Comparison of ENCODE assay signal across 1 cellular context in the genomic region with DNA sequence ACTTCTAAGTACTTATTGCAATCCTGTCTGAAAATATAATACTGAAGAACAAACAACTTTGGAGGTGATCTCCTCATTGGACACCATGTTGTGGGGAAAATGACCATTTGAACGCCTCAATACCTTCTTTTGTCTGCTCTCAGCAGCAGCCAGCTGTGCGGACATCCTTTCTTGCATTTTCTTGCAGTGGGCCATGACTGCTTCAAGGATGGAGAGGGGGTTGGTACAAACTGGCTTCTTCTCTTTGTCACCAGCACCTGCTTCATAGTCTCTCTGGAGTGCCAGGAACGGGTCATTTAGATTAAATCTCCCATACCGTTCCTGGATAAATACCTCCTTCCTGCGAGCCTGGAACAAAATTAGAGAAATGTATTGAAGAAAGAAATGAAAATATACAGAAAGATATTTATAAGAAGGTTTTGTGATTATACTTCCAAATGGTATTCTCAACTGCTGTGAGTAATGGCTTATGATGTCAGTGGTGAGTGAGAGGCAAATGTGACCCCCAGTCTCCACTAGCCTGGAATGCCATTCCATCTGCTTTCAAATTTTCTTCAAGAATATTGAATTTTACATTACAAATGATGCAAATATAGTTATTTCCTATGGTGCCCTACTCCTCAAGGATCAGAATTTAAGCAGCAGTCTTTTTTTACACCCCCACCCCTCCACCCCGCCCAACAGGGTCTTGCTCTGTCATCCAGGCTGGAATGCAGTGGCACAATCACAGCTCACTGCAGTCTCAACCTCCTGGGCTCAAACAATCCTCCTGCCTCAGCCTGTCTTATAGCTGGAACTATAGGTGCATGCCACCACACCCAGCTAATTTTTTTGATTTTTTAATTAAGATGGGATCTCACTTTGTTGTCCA.
TF ChIP-seq lines count a peak whose summit lies in the region.

No MANE protein-coding gene starts in this region.

TF ChIP-seq in WTC11, 78 proteins besides CTCF, POLR2A, EP300 and RAD21 (continued from another document):
- TF ChIP-seq SOX15 (CRISPR knock-in tag; IDR thresholded peaks at IDR 0.05) (no peak), ATF1 (CRISPR knock-in tag; IDR thresholded peaks at IDR 0.05) (no peak), JUN (CRISPR knock-in tag; IDR thresholded peaks at IDR 0.05) (no peak), FOXJ3 (CRISPR knock-in tag; IDR thresholded peaks at IDR 0.05; ENCODE audit: borderline replicate concordance) (no peak), MYBL2 (CRISPR knock-in tag; IDR thresholded peaks at IDR 0.05) (no peak), ZNF219 (CRISPR knock-in tag; IDR thresholded peaks at IDR 0.05; ENCODE audit: borderline replicate concordance) (no peak), NFYB (CRISPR knock-in tag; conservative IDR thresholded peaks at IDR 0.05; ENCODE audit: low read depth) (no peak), NFATC4 (CRISPR knock-in tag; IDR thresholded peaks at IDR 0.05) (no peak), ZNF425 (CRISPR knock-in tag; conservative IDR thresholded peaks at IDR 0.05) (0 out of 2 replicates have a peak, but pooled peaks have one; percentile 44), ZNF263 (CRISPR knock-in tag; IDR thresholded peaks at IDR 0.05; ENCODE audit: low read depth) (no peak), EMX1 (CRISPR knock-in tag; IDR thresholded peaks at IDR 0.05) (peak; percentile 33; the same call in 1 of the 2 replicates), ZBTB21 (CRISPR knock-in tag; IDR thresholded peaks at IDR 0.05; ENCODE audit: borderline replicate concordance) (no peak), ZNF671 (CRISPR knock-in tag; IDR thresholded peaks at IDR 0.05) (0 out of 2 replicates have a peak, but pooled peaks have one; percentile 50), KAT7 (CRISPR knock-in tag; IDR thresholded peaks at IDR 0.05; ENCODE audit: borderline replicate concordance) (no peak)
- TF ChIP-seq, protein P1, sequence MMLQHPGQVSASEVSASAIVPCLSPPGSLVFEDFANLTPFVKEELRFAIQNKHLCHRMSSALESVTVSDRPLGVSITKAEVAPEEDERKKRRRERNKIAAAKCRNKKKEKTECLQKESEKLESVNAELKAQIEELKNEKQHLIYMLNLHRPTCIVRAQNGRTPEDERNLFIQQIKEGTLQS (CRISPR knock-in tag; conservative IDR thresholded peaks at IDR 0.05) = no peak
- TF ChIP-seq, protein P2, sequence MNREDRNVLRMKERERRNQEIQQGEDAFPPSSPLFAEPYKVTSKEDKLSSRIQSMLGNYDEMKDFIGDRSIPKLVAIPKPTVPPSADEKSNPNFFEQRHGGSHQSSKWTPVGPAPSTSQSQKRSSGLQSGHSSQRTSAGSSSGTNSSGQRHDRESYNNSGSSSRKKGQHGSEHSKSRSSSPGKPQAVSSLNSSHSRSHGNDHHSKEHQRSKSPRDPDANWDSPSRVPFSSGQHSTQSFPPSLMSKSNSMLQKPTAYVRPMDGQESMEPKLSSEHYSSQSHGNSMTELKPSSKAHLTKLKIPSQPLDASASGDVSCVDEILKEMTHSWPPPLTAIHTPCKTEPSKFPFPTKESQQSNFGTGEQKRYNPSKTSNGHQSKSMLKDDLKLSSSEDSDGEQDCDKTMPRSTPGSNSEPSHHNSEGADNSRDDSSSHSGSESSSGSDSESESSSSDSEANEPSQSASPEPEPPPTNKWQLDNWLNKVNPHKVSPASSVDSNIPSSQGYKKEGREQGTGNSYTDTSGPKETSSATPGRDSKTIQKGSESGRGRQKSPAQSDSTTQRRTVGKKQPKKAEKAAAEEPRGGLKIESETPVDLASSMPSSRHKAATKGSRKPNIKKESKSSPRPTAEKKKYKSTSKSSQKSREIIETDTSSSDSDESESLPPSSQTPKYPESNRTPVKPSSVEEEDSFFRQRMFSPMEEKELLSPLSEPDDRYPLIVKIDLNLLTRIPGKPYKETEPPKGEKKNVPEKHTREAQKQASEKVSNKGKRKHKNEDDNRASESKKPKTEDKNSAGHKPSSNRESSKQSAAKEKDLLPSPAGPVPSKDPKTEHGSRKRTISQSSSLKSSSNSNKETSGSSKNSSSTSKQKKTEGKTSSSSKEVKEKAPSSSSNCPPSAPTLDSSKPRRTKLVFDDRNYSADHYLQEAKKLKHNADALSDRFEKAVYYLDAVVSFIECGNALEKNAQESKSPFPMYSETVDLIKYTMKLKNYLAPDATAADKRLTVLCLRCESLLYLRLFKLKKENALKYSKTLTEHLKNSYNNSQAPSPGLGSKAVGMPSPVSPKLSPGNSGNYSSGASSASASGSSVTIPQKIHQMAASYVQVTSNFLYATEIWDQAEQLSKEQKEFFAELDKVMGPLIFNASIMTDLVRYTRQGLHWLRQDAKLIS (CRISPR knock-in tag; IDR thresholded peaks at IDR 0.05; ENCODE audit: borderline replicate concordance) = no peak
- TF ChIP-seq, protein P3, sequence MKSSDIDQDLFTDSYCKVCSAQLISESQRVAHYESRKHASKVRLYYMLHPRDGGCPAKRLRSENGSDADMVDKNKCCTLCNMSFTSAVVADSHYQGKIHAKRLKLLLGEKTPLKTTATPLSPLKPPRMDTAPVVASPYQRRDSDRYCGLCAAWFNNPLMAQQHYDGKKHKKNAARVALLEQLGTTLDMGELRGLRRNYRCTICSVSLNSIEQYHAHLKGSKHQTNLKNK (CRISPR knock-in tag; IDR thresholded peaks at IDR 0.05) = no peak
